In genomic region chr1:72649211-72649888, GRCh38 we compare ENCODE assay signal across 28 cellular contexts.
"Had no signal": no experiment of that assay in that cellular context is flagged by ENCODE, and none has a peak within 500 bp of the region (broad histone marks: within the 10 kb centered on the region; RNA-seq: fewer than 3 reads in every experiment).

No MANE protein-coding gene starts in this region.

- H3K9me3 ChIP-seq: colonic mucosa, gastrocnemius medialis, left ventricle myocardium inferior, right lobe of liver, stomach, suprapubic skin, tibial artery had no signal

- H3K4me1 ChIP-seq: colonic mucosa, gastrocnemius medialis, left ventricle myocardium inferior, right lobe of liver, stomach, suprapubic skin had no signal

- H3K27ac ChIP-seq: colonic mucosa, gastrocnemius medialis, left ventricle myocardium inferior, neural progenitor cell, right lobe of liver, stomach, suprapubic skin, tibial artery had no signal

- H3K4me2 ChIP-seq: neural progenitor cell had no signal

- H3K4me3 ChIP-seq: colonic mucosa, gastrocnemius medialis, left ventricle myocardium inferior, neural progenitor cell, right lobe of liver, stomach, suprapubic skin, tibial artery had no signal

- FAIRE-seq: bronchial epithelial cell, islet of Langerhans, small intestine had no signal

- DNase-seq: activated CD4-positive, alpha-beta memory T cell treated with anti-CD3 and anti-CD28 coated beads, Interleukin-2, amount 10 ng/mL, durations not matched to agents 7 days and 5 days; activated CD4-positive, alpha-beta T cell treated with anti-CD3 and anti-CD28 coated beads, Interleukin-2, amount 10 ng/mL, durations not matched to agents 24 days and 14 days; activated CD4-positive, CD25-positive, alpha-beta regulatory T cell treated with anti-CD3 and anti-CD28 coated beads, Interleukin-2, amount 50 U/mL, for 72 hours; activated CD8-positive, alpha-beta memory T cell treated with anti-CD3 and anti-CD28 coated beads, Interleukin-2, amount 50 U/mL, for 48 hours; activated gamma-delta T cell treated with Interleukin-2 at 50 U/mL for 16 hours; activated naive CD4-positive, alpha-beta T cell treated with anti-CD3 and anti-CD28 coated beads, Interleukin-2, amount 50 U/mL, for 16 hours; activated T-cell treated with anti-CD3 and anti-CD28 coated beads, Interleukin-2, amount 50 U/mL, for 24 hours; colonic mucosa; effector memory CD4-positive, alpha-beta T cell; erythroblast; gastrocnemius medialis; glutamatergic neuron; left ventricle myocardium inferior; naive thymus-derived CD4-positive, alpha-beta T cell; right lobe of liver; small intestine; stimulated activated CD4-positive, alpha-beta T cell treated with anti-CD3 and anti-CD28 coated beads, Interleukin-1b, Interleukin-23, amount 100 ng/mL, for 48 hours; stimulated activated CD4-positive, alpha-beta T cell treated with anti-CD3 and anti-CD28 coated beads, Interleukin-4, amount 100 ng/mL, for 4 hours; stimulated activated naive B cell treated with anti-CD40 and anti-IgM and Interleukin-4, amounts not matched to agents 10 μg/mL and 1 μg/mL and 100 μg/mL, for 72 hours; stomach; T-helper 17 cell; T1000; tibial artery had no signal

- H3K27me3 ChIP-seq: colonic mucosa, gastrocnemius medialis, neural progenitor cell, right lobe of liver, stomach, suprapubic skin, tibial artery had no signal

- H3K36me3 ChIP-seq: colonic mucosa, gastrocnemius medialis, left ventricle myocardium inferior, neural progenitor cell, right lobe of liver, stomach, suprapubic skin, tibial artery had no signal

- H3K9ac ChIP-seq: neural progenitor cell had no signal

- ATAC-seq: activated T-helper 17 cell treated with anti-CD3 and anti-CD28 coated beads, Interleukin-2, amount 50 U/mL, for 72 hours; gastrocnemius medialis; naive thymus-derived CD4-positive, alpha-beta T cell; stimulated activated naive B cell treated with anti-CD40 and anti-IgM and Interleukin-4, amounts not matched to agents 10 μg/mL and 1 μg/mL and 100 μg/mL, for 72 hours; T-helper 17 cell had no signal

- H2AFZ ChIP-seq: neural progenitor cell had no signal
